In the genomic region with DNA sequence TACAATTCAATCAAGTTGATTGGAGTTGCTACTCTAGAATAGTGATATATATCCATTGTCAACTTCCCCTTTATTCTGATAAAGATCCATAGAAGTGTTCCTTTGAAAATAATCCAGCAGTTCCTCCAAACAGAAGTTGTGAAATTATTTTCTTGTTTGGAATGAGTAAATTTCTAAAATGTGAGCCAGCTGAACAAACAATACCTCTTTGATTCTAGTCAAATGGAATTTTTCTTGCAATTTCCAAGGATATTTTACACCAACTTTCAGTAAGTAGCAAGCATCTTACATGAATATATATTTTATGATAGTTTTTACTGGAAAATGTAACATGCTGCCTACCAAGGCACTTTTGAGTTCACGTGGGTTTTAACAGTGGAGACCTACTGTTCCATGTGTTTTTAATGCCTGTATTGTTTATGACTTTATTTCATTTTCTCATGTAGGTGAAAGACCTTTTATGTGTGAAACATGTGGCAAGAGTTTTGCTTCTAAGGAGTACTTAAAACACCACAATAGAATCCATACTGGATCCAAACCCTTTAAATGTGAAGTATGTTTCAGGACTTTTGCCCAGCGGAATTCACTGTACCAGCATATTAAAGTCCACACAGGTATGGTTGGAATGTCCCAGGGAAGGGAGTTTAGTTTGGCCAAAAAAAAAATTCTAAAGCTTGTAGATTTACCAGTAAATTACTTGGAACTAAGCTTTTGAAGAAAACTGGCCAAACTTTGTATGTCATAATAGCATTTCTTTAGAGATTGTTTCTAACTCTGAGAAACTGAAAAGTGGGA, we compare ENCODE assay signal across 22 cellular contexts. TPM values are rescaled to one million over a fixed set of nuclear protein-coding genes. Genes with fewer than 3 reads are reported as not detected.
A peak's percentile ranks its signal among the peaks of the same experiment; 100 is the strongest.
DNase-seq lines count a peak whose midpoint lies in the region; ATAC-seq and TF ChIP-seq lines count a peak whose summit lies in the region.
"Had no signal": no experiment of that assay in that cellular context is flagged by ENCODE, and none has a peak within 500 bp of the region (broad histone marks: within the 10 kb centered on the region; RNA-seq: fewer than 3 reads in every experiment).

No MANE protein-coding gene starts in this region.

- H3K23ac ChIP-seq in IMR-90 (ENCODE audit: low read depth, low read length) = no peak overlapping the region

- TF ChIP-seq POLR2A in IMR-90 (IDR thresholded peaks at IDR 0.05; ENCODE audit: low read depth, low read length) = no peak

- POLR2A ChIA-PET in AG04449 (lab: Yijun Ruan, JAX) (interaction anchor here (1.4 kb wide), 1 partner anchor 10 kb away, joined by 3 read pairs; no protein-coding TSS in a partner anchor), IMR-90 (lab: Charles Lee; ENCODE audit: unreplicated experiment) (no interaction called here)
- POLR2A ChIA-PET in naive thymus-derived CD4-positive, alpha-beta T cell (lab: Charles Lee) = interaction anchor here (0.9 kb wide), 1 partner anchor 10 kb away, joined by 5 read pairs; no protein-coding TSS in a partner anchor

- H3K27me3 ChIP-seq in IMR-90 (ENCODE audit: control insufficient read depth, insufficient read depth, low read length) = no peaks in the 10 kb centered on the region
- no peaks in the 10 kb centered on the region for H3K27me3 ChIP-seq in naive thymus-derived CD4-positive, alpha-beta T cell (ENCODE audit: control insufficient read depth in 2 of 2, insufficient read depth in 2 of 2, low read length in 2 of 2)
- H3K27me3 ChIP-seq: uterus had no signal

- H4K5ac ChIP-seq in IMR-90 (ENCODE audit: low read depth, low read length) = no peak overlapping the region

- no peak overlapping the region for H2BK120ac ChIP-seq in IMR-90 (ENCODE audit: low read depth, low read length)

- BruUV-seq in IMR-90 (replicated peaks; lab: Mats Ljungman, UMichigan) = no TSS peak

- H3K9me3 ChIP-seq in IMR-90 (ENCODE audit: control insufficient read depth, insufficient read depth, low read length) = no peaks in the 10 kb centered on the region
- no peaks in the 10 kb centered on the region for H3K9me3 ChIP-seq in naive thymus-derived CD4-positive, alpha-beta T cell (ENCODE audit: control insufficient read depth in 2 of 3, low read length in 3 of 3)
- H3K9me3 ChIP-seq: uterus had no signal

- no peak overlapping the region for H3K4me3 Mint-ChIP-seq in chondrocyte (ENCODE audit: unreplicated experiment)
- H3K4me3 Mint-ChIP-seq in naive thymus-derived CD4-positive, alpha-beta T cell = no peak overlapping the region
- H3K4me3 Mint-ChIP-seq: effector memory CD8-positive, alpha-beta T cell; neural crest cell; T-helper 1 cell treated with Interleukin-12 subunit alpha and Interleukin-12 subunit beta and Interleukin-4 antibody, amounts not matched to agents 30 μg/mL and 1 μg/mL, for 36 hours had no signal

- H4K20me1 ChIP-seq in IMR-90 (ENCODE audit: insufficient read depth, low read length) = peaks cover 43% of the 10 kb centered on the region; the same call in 1 of the 2 replicates

- peaks cover 7% of the 10 kb centered on the region for H3K9me1 ChIP-seq in IMR-90 (ENCODE audit: insufficient read depth, low read length)

- DNase-seq in AG04449 (ENCODE audit: low read depth, low spot score) (peak; percentile 37), IMR-90 (peak; percentile 64), chondrocyte (ENCODE audit: low spot score) (no peak), NCI-H446 (lab: John Stamatoyannopoulos, UW) (no peak), RKO (ENCODE audit: low spot score) (no peak), caudate nucleus (lab: John Stamatoyannopoulos, UW) (no peak)
- no peak for DNase-seq in naive thymus-derived CD4-positive, alpha-beta T cell
- DNase-seq in activated CD8-positive, alpha-beta memory T cell treated with anti-CD3 and anti-CD28 coated beads, Interleukin-2, amount 50 U/mL, for 48 hours = no peak
- DNase-seq: activated CD4-positive, alpha-beta T cell treated with anti-CD3 and anti-CD28 coated beads, Interleukin-2, amount 50 U/mL, for 4 hours; activated T-cell treated with anti-CD3 and anti-CD28 coated beads, Interleukin-2, amount 50 U/mL, for 1 hour; central memory CD4-positive, alpha-beta T cell; COR-L47; effector memory CD8-positive, alpha-beta T cell; NCI-H1048; NCI-H524 treated with DMSO at 0.1 percent for 48 hours; SHP77; uterus had no signal

- H3K27me3 Mint-ChIP-seq in chondrocyte (ENCODE audit: low read depth) = no peaks in the 10 kb centered on the region
- H3K27me3 Mint-ChIP-seq in naive thymus-derived CD4-positive, alpha-beta T cell = no peaks in the 10 kb centered on the region
- H3K27me3 Mint-ChIP-seq: effector memory CD8-positive, alpha-beta T cell had no signal

- in situ Hi-C loops in IMR-90 (cut with MboI; ENCODE audit: low sequenced_read_pairs) = no loop called here

- no peak for TF ChIP-seq CTCF in AG04449 (IDR thresholded peaks at IDR 0.05; ENCODE audit: insufficient read depth, low read length, missing control alignments)
- TF ChIP-seq CTCF in IMR-90 (conservative IDR thresholded peaks at IDR 0.05; ENCODE audit: low read depth, low read length) = no peak
- no peak for TF ChIP-seq CTCF in chondrocyte (IDR thresholded peaks at IDR 0.05)

- no peak overlapping the region for H3K4ac ChIP-seq in IMR-90 (ENCODE audit: low read depth, low read length)

- H2AK5ac ChIP-seq in IMR-90 (ENCODE audit: low read depth, low read length) = no peak overlapping the region

- peaks cover 43% of the 10 kb centered on the region for H3K36me3 ChIP-seq in IMR-90 (ENCODE audit: control insufficient read depth, insufficient read depth, low read length)
- peaks cover 2 to 62% (median 3%) of the 10 kb centered on the region in 3 experiments for H3K36me3 ChIP-seq in naive thymus-derived CD4-positive, alpha-beta T cell (ENCODE audit: control insufficient read depth in 2 of 3, insufficient read depth in 3 of 3, low read length in 3 of 3)
- H3K36me3 ChIP-seq: uterus had no signal

- peaks cover 27% of the 10 kb centered on the region for H3K36me3 Mint-ChIP-seq in chondrocyte (ENCODE audit: low read depth)
- peaks cover 15 to 33% (median 18%) of the 10 kb centered on the region in 5 donors for H3K36me3 Mint-ChIP-seq in naive thymus-derived CD4-positive, alpha-beta T cell

- H2BK20ac ChIP-seq in IMR-90 (ENCODE audit: low read depth, low read length) = no peak overlapping the region

- H3K4me1 Mint-ChIP-seq in chondrocyte (ENCODE audit: low read depth) = peaks cover 51% of the 10 kb centered on the region
- H3K4me1 Mint-ChIP-seq in naive thymus-derived CD4-positive, alpha-beta T cell = peaks cover 20 to 45% (median 40%) of the 10 kb centered on the region in 7 donors

- intact Hi-C loops in IMR-90 (cut with micrococcal nuclease) = loop anchor here (5.0 kb wide), 1 partner anchor 34 kb away; no protein-coding TSS in a partner anchor
- intact Hi-C loops in naive thymus-derived CD4-positive, alpha-beta T cell (cut with micrococcal nuclease) = no loop called here

- H2BK15ac ChIP-seq in IMR-90 (ENCODE audit: low read depth, low read length) = no peak overlapping the region

- H3K56ac ChIP-seq in IMR-90 (ENCODE audit: extremely low read depth, insufficient read depth, low read length) = no peak overlapping the region

- no peak overlapping the region for H2BK5ac ChIP-seq in IMR-90 (ENCODE audit: low read depth, low read length, poor library complexity, severe bottlenecking)

- no peak overlapping the region for H3K9ac ChIP-seq in IMR-90 (ENCODE audit: low read depth, low read length)

- no peak for TF ChIP-seq RAD21 in IMR-90 (IDR thresholded peaks at IDR 0.05; ENCODE audit: low read length)

- H3K27ac ChIP-seq in IMR-90 (ENCODE audit: insufficient read depth, low read length) (no peak overlapping the region), caudate nucleus (ENCODE audit: low read depth, low read length) (no peak overlapping the region)
- H3K27ac ChIP-seq in naive thymus-derived CD4-positive, alpha-beta T cell (ENCODE audit: low read depth, low read length) = peak overlapping the region; percentile 10
- H3K27ac ChIP-seq: HL-60, uterus, VCaP had no signal

- no peaks in the 10 kb centered on the region for H3K9me3 Mint-ChIP-seq in chondrocyte (ENCODE audit: low read depth)
- H3K9me3 Mint-ChIP-seq in naive thymus-derived CD4-positive, alpha-beta T cell = no peaks in the 10 kb centered on the region
- H3K9me3 Mint-ChIP-seq: activated naive CD4-positive, alpha-beta T cell treated with anti-CD3 and anti-CD28 coated beads, Interleukin-2, amount 50 U/mL, for 72 hours; effector memory CD8-positive, alpha-beta T cell; neural crest cell; T-helper 1 cell treated with Interleukin-12 subunit alpha and Interleukin-12 subunit beta and Interleukin-4 antibody, amounts not matched to agents 30 μg/mL and 1 μg/mL, for 36 hours had no signal

- no peak overlapping the region for H4K91ac ChIP-seq in IMR-90 (ENCODE audit: insufficient read depth, low read depth, low read length)

- peaks cover 30 to 73% of the 10 kb centered on the region in 2 experiments for H3K79me1 ChIP-seq in IMR-90 (ENCODE audit: low read depth in 1 of 2, low read length in 2 of 2)

- H2AFZ ChIP-seq in IMR-90 (replicated peaks; ENCODE audit: low read length, poor library complexity) = no peak overlapping the region

- H3K4me1 ChIP-seq in IMR-90 (ENCODE audit: control insufficient read depth, insufficient read depth, low read length) = peaks cover 5% of the 10 kb centered on the region
- H3K4me1 ChIP-seq in naive thymus-derived CD4-positive, alpha-beta T cell (ENCODE audit: control insufficient read depth in 2 of 2, insufficient read depth in 2 of 2, low read length in 2 of 2) = peaks cover 7 to 13% of the 10 kb centered on the region in 2 donors

- no peak overlapping the region for H4K8ac ChIP-seq in IMR-90 (ENCODE audit: low read depth in 2 of 2, low read length in 2 of 2)

- ATAC-seq in IMR-90 (ENCODE audit: low read depth) = peak; percentile 37; the same call in 1 of the 2 replicates
- no peak for ATAC-seq in naive thymus-derived CD4-positive, alpha-beta T cell
- ATAC-seq: effector memory CD8-positive, alpha-beta T cell had no signal

- WGBS in IMR-90 (ENCODE audit: extremely low coverage in 2 of 2, insufficient read length in 1 of 2), 2 experiments = no CpG with 5 or more reads among the region's 2 CpGs

- CTCF ChIA-PET in AG04449 (lab: Yijun Ruan, JAX) = no interaction called here
- CTCF ChIA-PET in IMR-90 (lab: Yijun Ruan, JAX) = no interaction called here
- CTCF ChIA-PET in naive thymus-derived CD4-positive, alpha-beta T cell (lab: Charles Lee) = interaction anchor here (1.3 kb wide), 1 partner anchor 53 kb away, joined by 3 read pairs; no protein-coding TSS in a partner anchor

- no peak overlapping the region for H3K14ac ChIP-seq in IMR-90 (replicated peaks; ENCODE audit: low read depth, low read length)

- no peak overlapping the region for H3K18ac ChIP-seq in IMR-90 (ENCODE audit: low read depth, low read length)

- no peak overlapping the region for H2AK9ac ChIP-seq in IMR-90 (replicated peaks; ENCODE audit: low read depth, low read length, poor library complexity)

- H3K27ac Mint-ChIP-seq in chondrocyte (ENCODE audit: unreplicated experiment) = peak overlapping the region; percentile 47
- H3K27ac Mint-ChIP-seq in naive thymus-derived CD4-positive, alpha-beta T cell = peak overlapping the region in 5 of 9 donors; percentile 24 to 89 (median 64)
- H3K27ac Mint-ChIP-seq: T-helper 1 cell treated with Interleukin-12 subunit alpha and Interleukin-12 subunit beta and Interleukin-4 antibody, amounts not matched to agents 30 μg/mL and 1 μg/mL, for 36 hours had no signal

- H3K4me2 ChIP-seq in IMR-90 (ENCODE audit: low read depth, low read length) = no peak overlapping the region

- H3K4me3 ChIP-seq in AG04449 (ENCODE audit: low read depth, low read length) (no peak overlapping the region), IMR-90 (ENCODE audit: insufficient read depth, low read depth, low read length) (no peak overlapping the region)
- no peak overlapping the region for H3K4me3 ChIP-seq in naive thymus-derived CD4-positive, alpha-beta T cell (ENCODE audit: low read length)
- H3K4me3 ChIP-seq: uterus had no signal

- dilution Hi-C loops in IMR-90 (cut with HindIII; ENCODE audit: low sequenced_read_pairs, unreplicated experiment) = no loop called here

RNA-seq across cellular contexts. Expression of a gene that starts 6.5 kb away (rescaled TPM):
- total RNA-seq in IMR-90 (2012; rRNA removed) (23.7 and 30.3 TPM in 2 replicates), chondrocyte (10.7 to 14.6 TPM (median 11.4 TPM) in 3 replicates)
- polyA plus RNA-seq in IMR-90 (2012; rRNA removed) = 24.7 and 25.7 TPM in 2 replicates
- polyA plus RNA-seq in IMR-90 (2012; cell fraction: cytosol; rRNA removed) = 8.8 and 10.2 TPM in 2 replicates
- 31.4 and 48.4 TPM in 2 replicates for polyA plus RNA-seq in IMR-90 (2012; cell fraction: nucleus; rRNA removed; ENCODE audit: low replicate concordance)
- total RNA-seq in naive thymus-derived CD4-positive, alpha-beta T cell = 10 to 100 TPM; 11.4 to 44.0 (median 19.6) TPM
- polyA plus RNA-seq in naive thymus-derived CD4-positive, alpha-beta T cell = 1 to 10 TPM; 1.4 to 7.8 TPM

RNA-seq across cellular contexts. Expression of a gene that starts 17.9 kb away (rescaled TPM):
- total RNA-seq in IMR-90 (2012; rRNA removed) (25.5 and 25.8 TPM in 2 replicates), chondrocyte (16.9 to 18.2 TPM (median 18.1 TPM) in 3 replicates)
- polyA plus RNA-seq in IMR-90 (2012; rRNA removed) = 23.6 and 27.0 TPM in 2 replicates
- polyA plus RNA-seq in IMR-90 (2012; cell fraction: cytosol; rRNA removed) = 23.5 and 23.8 TPM in 2 replicates
- 12.7 and 21.3 TPM in 2 replicates for polyA plus RNA-seq in IMR-90 (2012; cell fraction: nucleus; rRNA removed; ENCODE audit: low replicate concordance)
- 10 to 100 TPM; 20.1 to 63.4 (median 39.7) TPM for total RNA-seq in naive thymus-derived CD4-positive, alpha-beta T cell
- 10 to 100 TPM; 50.3 to 71.8 TPM for polyA plus RNA-seq in naive thymus-derived CD4-positive, alpha-beta T cell

RNA-seq across cellular contexts. Expression of a gene that starts 52.8 kb away (rescaled TPM):
- 3.9 and 5.2 TPM in 2 replicates for total RNA-seq in IMR-90 (2012; rRNA removed)
- polyA plus RNA-seq in IMR-90 (2012; rRNA removed) = 2.8 and 4.4 TPM in 2 replicates
- 0.96 and 1.2 TPM in 2 replicates for polyA plus RNA-seq in IMR-90 (2012; cell fraction: cytosol; rRNA removed)
- polyA plus RNA-seq in IMR-90 (2012; cell fraction: nucleus; rRNA removed; ENCODE audit: low replicate concordance) = 6.0 and 19.9 TPM in 2 replicates
- 7.5 to 10.6 TPM (median 8.1 TPM) in 3 replicates for total RNA-seq in chondrocyte
- total RNA-seq in naive thymus-derived CD4-positive, alpha-beta T cell = 10 to 100 TPM; 11.4 to 20.4 (median 16.2) TPM
- 1 to 10 TPM; 5.5 to 7.9 TPM for polyA plus RNA-seq in naive thymus-derived CD4-positive, alpha-beta T cell

Comparison
In these comparisons a context has a peak if more than half of its experiments do, and no peak if none do; other contexts are left out.
1. DNase-seq: peak in AG04449 (single experiment) and IMR-90 (single experiment); none in chondrocyte (single experiment), naive thymus-derived CD4-positive, alpha-beta T cell (0 of 9), NCI-H446 (0 of 2), RKO (single experiment), caudate nucleus (0 of 61) and activated CD8-positive, alpha-beta memory T cell treated with anti-CD3 and anti-CD28 coated beads, Interleukin-2, amount 50 U/mL, for 48 hours (single experiment).